Comparison of ENCODE assay signal across 9 cellular contexts in genomic region chr7:137934941-137935848, GRCh38.
DNase-seq lines count a peak whose midpoint lies in the region; ATAC-seq, FAIRE-seq and TF ChIP-seq lines count a peak whose summit lies in the region.
"Had no signal": no experiment of that assay in that cellular context is flagged by ENCODE, and none has a peak within 500 bp of the region (broad histone marks: within the 10 kb centered on the region; RNA-seq: fewer than 3 reads in every experiment).

No MANE protein-coding gene starts in this region.

- H3K27me3 ChIP-seq in Caco-2 (replicated peaks; ENCODE audit: control insufficient read depth, insufficient read depth, low read length), result no peaks in the 10 kb centered on the region
- no peaks in the 10 kb centered on the region for H3K27me3 ChIP-seq in endothelial cell of umbilical vein (ENCODE audit: control insufficient read depth in 2 of 2, insufficient read depth in 2 of 2, low read length in 2 of 2)
- H3K27me3 ChIP-seq: right lobe of liver had no signal

- ATAC-seq in GM19467 (IDR thresholded peaks at IDR 0.05; ENCODE audit: unreplicated experiment) (peak; percentile 72), HG03460 (IDR thresholded peaks at IDR 0.05; ENCODE audit: unreplicated experiment) (peak; percentile 88)

- peaks cover 61% of the 10 kb centered on the region for H3K79me2 ChIP-seq in endothelial cell of umbilical vein (ENCODE audit: control insufficient read depth, insufficient read depth, low read length)

- no peak for TF ChIP-seq CTCF in Caco-2 (IDR thresholded peaks at IDR 0.05; ENCODE audit: insufficient read depth in 1 of 2, low read depth in 1 of 2, low read length in 1 of 2, severe bottlenecking in 1 of 2, unreplicated experiment in 1 of 2)
- TF ChIP-seq CTCF in endothelial cell of umbilical vein (IDR thresholded peaks at IDR 0.05; ENCODE audit: extremely low read depth in 1 of 2, insufficient read depth in 1 of 2, low read depth in 1 of 2, low read length in 2 of 2), result no peak

- no peaks in the 10 kb centered on the region for H3K9me1 ChIP-seq in endothelial cell of umbilical vein (replicated peaks; ENCODE audit: control insufficient read depth, extremely low read depth, insufficient read depth, low read length)

- BruUV-seq in Caco-2 (replicated peaks; lab: Mats Ljungman, UMichigan) (no TSS peak), endothelial cell of umbilical vein (replicated peaks; lab: Mats Ljungman, UMichigan) (no TSS peak)

- POLR2A ChIA-PET in Caco-2 (lab: Charles Lee) (no interaction called here), endothelial cell of umbilical vein (lab: Charles Lee) (no interaction called here)

- H2AFZ ChIP-seq in endothelial cell of umbilical vein (ENCODE audit: low read depth, low read length), result no peak overlapping the region

- no peaks in the 10 kb centered on the region for H3K27me3 Mint-ChIP-seq in Caco-2 (ENCODE audit: insufficient read depth, unreplicated experiment)

- peaks cover 44% of the 10 kb centered on the region for H3K4me1 Mint-ChIP-seq in Caco-2 (ENCODE audit: low read depth, unreplicated experiment)

- CTCF ChIA-PET in Caco-2 (lab: Charles Lee), result no interaction called here
- CTCF ChIA-PET in endothelial cell of umbilical vein (lab: Charles Lee), result interaction anchor here (1.0 to 1.7 kb wide), 5 partner anchors 18 to 74 kb away, joined by 3 to 4 read pairs (median 4); no protein-coding TSS in a partner anchor

- no peak overlapping the region for H3K9ac ChIP-seq in endothelial cell of umbilical vein (replicated peaks; ENCODE audit: extremely low read depth, insufficient read depth, low read length)

- no peaks in the 10 kb centered on the region for H3K9me3 ChIP-seq in Caco-2
- no peaks in the 10 kb centered on the region for H3K9me3 ChIP-seq in endothelial cell of umbilical vein (replicated peaks; ENCODE audit: control insufficient read depth, insufficient read depth, low read length)
- H3K9me3 ChIP-seq: right lobe of liver had no signal

- no peak for FAIRE-seq in endothelial cell of umbilical vein (lab: Jason Lieb, UNC)

- H4K20me1 ChIP-seq in endothelial cell of umbilical vein (replicated peaks; ENCODE audit: control insufficient read depth, extremely low read depth, insufficient read depth, low read length), result no peaks in the 10 kb centered on the region

- H3K4me3 ChIP-seq in Caco-2 (ENCODE audit: low read depth, low read length) (no peak overlapping the region), endothelial cell of umbilical vein (replicated peaks in 1 of 3; ENCODE audit: insufficient read depth in 1 of 3, low read depth in 1 of 3, low read length in 3 of 3) (no peak overlapping the region)

- H3K36me3 Mint-ChIP-seq in Caco-2 (ENCODE audit: insufficient read depth, unreplicated experiment), result peaks cover 34% of the 10 kb centered on the region

- H3K4me3 Mint-ChIP-seq in Caco-2 (ENCODE audit: unreplicated experiment), result no peak overlapping the region

- H3K27ac Mint-ChIP-seq in Caco-2 (ENCODE audit: unreplicated experiment), result peak overlapping the region; percentile 66

- peak overlapping the region; percentile 6 for H3K4me2 ChIP-seq in endothelial cell of umbilical vein (ENCODE audit: insufficient read depth, low read length)

- H3K9me3 Mint-ChIP-seq in Caco-2 (ENCODE audit: unreplicated experiment), result peaks cover 10% of the 10 kb centered on the region

- DNase-seq in Caco-2, result no peak
- peak; percentile 21 for DNase-seq in endothelial cell of umbilical vein (ENCODE audit: low read depth, low spot score)
- no peak for DNase-seq in AG08396 (ENCODE audit: low spot score)
- DNase-seq in DMS53 treated with DMSO at 0.1 percent for 48 hours (lab: John Stamatoyannopoulos, UW; ENCODE audit: unreplicated experiment), result no peak
- DNase-seq in hepatic stellate cell (ENCODE audit: low spot score), result no peak
- DNase-seq in stimulated activated CD4-positive, alpha-beta T cell treated with anti-CD3 and anti-CD28 coated beads, Interleukin-2, amount 100 ng/mL, for 48 hours, result no peak

- H3K4me1 ChIP-seq in Caco-2 (peaks cover 67% of the 10 kb centered on the region), endothelial cell of umbilical vein (ENCODE audit: control insufficient read depth, extremely low read depth, insufficient read depth, low read length) (peaks cover 36% of the 10 kb centered on the region)

- intact Hi-C loops in Caco-2 (cut with micrococcal nuclease; ENCODE audit: unreplicated experiment) (no loop called here), endothelial cell of umbilical vein (cut with micrococcal nuclease) (no loop called here)

- dilution Hi-C loops in endothelial cell of umbilical vein (cut with MboI; ENCODE audit: extremely low pct_ligation_motif_present, low sequenced_read_pairs), result no loop called here

- no peak overlapping the region for H3K27ac ChIP-seq in endothelial cell of umbilical vein (ENCODE audit: insufficient read depth, low read depth, low read length)

- no peaks in the 10 kb centered on the region for H3K36me3 ChIP-seq in Caco-2 (ENCODE audit: control insufficient read depth, insufficient read depth, low read length)
- no peaks in the 10 kb centered on the region for H3K36me3 ChIP-seq in endothelial cell of umbilical vein (ENCODE audit: control insufficient read depth in 2 of 2, extremely low read depth in 1 of 2, insufficient read depth in 2 of 2, low read length in 2 of 2)
- H3K36me3 ChIP-seq: right lobe of liver had no signal

- TF ChIP-seq POLR2A in endothelial cell of umbilical vein (IDR thresholded peaks at IDR 0.05; ENCODE audit: low read depth, low read length), result no peak

TF ChIP-seq in endothelial cell of umbilical vein, 7 proteins besides CTCF, POLR2A, EP300 and RAD21:
- TF ChIP-seq FOS (IDR thresholded peaks at IDR 0.05; ENCODE audit: borderline replicate concordance, insufficient read depth, low read length) (no peak), MAX (IDR thresholded peaks at IDR 0.05; ENCODE audit: insufficient read depth, insufficient read length) (no peak), POLR2AphosphoS5 (IDR thresholded peaks at IDR 0.05; ENCODE audit: insufficient read depth, low read depth, low read length) (no peak), EZH2 (IDR thresholded peaks at IDR 0.05; ENCODE audit: borderline replicate concordance, low read depth, low read length, severe bottlenecking) (no peak), JUN (IDR thresholded peaks at IDR 0.05; ENCODE audit: borderline replicate concordance, insufficient read depth, insufficient read length, low read depth) (no peak), GATA2 (IDR thresholded peaks at IDR 0.05; ENCODE audit: insufficient read depth, insufficient read length, low read depth, low read length) (no peak), MYC (IDR thresholded peaks at IDR 0.05; ENCODE audit: low read depth, low read length) (no peak)
TF ChIP-seq in endothelial cell of umbilical vein: peak in this region for 0.
